Comparison of ENCODE assay signal across 14 cellular contexts in genomic region chr19:46607441-46607841, GRCh38. TPM values are rescaled to one million over a fixed set of nuclear protein-coding genes. Genes with fewer than 3 reads are reported as not detected.
DNase-seq lines count a peak whose midpoint lies in the region; ATAC-seq lines count a peak whose summit lies in the region.
"Had no signal": no experiment of that assay in that cellular context is flagged by ENCODE, and none has a peak within 500 bp of the region (broad histone marks: within the 10 kb centered on the region; RNA-seq: fewer than 3 reads in every experiment).

No MANE protein-coding gene starts in this region.

- peaks cover 0 to 4% of the 10 kb centered on the region in 2 donors for H3K4me1 ChIP-seq in aorta (ENCODE audit: control insufficient read depth in 1 of 2, insufficient read depth in 2 of 2, low read length in 2 of 2)

- intact Hi-C loops in cardiac septum (cut with DNase I), result no loop called here
- intact Hi-C loops in Right ventricle myocardium inferior (cut with DNase I), result no loop called here
- intact Hi-C loops in aorta (cut with DNase I), result loop anchor here in 1 of 2 donors (10.0 kb wide), 1 partner anchor 237 kb away; no protein-coding TSS in a partner anchor

- no peak overlapping the region for H3K4me3 ChIP-seq in aorta (ENCODE audit: low read length in 2 of 2)
- H3K4me3 ChIP-seq: body of pancreas, thoracic aorta had no signal

- H3K9me3 ChIP-seq in aorta (ENCODE audit: control insufficient read depth, low read length), result no peaks in the 10 kb centered on the region
- H3K9me3 ChIP-seq: body of pancreas, thoracic aorta had no signal

- ATAC-seq in Right ventricle myocardium inferior (no peak), aorta (ENCODE audit: low FRiP score) (no peak)
- ATAC-seq: body of pancreas had no signal

- H3K27ac ChIP-seq in layer of hippocampus (ENCODE audit: low read depth, low read length) (peak overlapping the region; percentile 60), aorta (ENCODE audit: low read depth in 1 of 2, low read length in 2 of 2) (no peak overlapping the region)

- H3K27me3 ChIP-seq in layer of hippocampus (ENCODE audit: control insufficient read depth, insufficient read depth, low read length) (no peaks in the 10 kb centered on the region), aorta (ENCODE audit: control insufficient read depth in 1 of 2, insufficient read depth in 2 of 2, low read length in 1 of 2) (no peaks in the 10 kb centered on the region)
- H3K27me3 ChIP-seq: body of pancreas had no signal

- peak; percentile 9 for DNase-seq in DMS79 treated with DMSO at 0.1 percent for 48 hours (lab: John Stamatoyannopoulos, UW)
- no peak for DNase-seq in DMS79 (lab: John Stamatoyannopoulos, UW)
- DNase-seq in cardiac septum (ENCODE audit: low spot score), result peak; percentile 55
- no peak for DNase-seq in Right ventricle myocardium inferior (ENCODE audit: missing footprints)
- peak; percentile 50 to 61 for DNase-seq in aorta
- no peak for DNase-seq in effector CD8-positive, alpha-beta T cell (lab: John Stamatoyannopoulos, UW)
- DNase-seq in NCI-H82 (lab: John Stamatoyannopoulos, UW), result no peak
- DNase-seq: NCI-H1417 treated with DMSO at 0.1 percent for 48 hours, RPMI8226 had no signal

- 51 to 54% methylated on average over 12 of the region's 12 CpGs for WGBS in aorta, 2 donors

- peaks cover 0 to 6% of the 10 kb centered on the region in 2 donors for H3K36me3 ChIP-seq in aorta (ENCODE audit: control insufficient read depth in 1 of 2, insufficient read depth in 2 of 2, low read length in 1 of 2)

RNA-seq across cellular contexts. Expression of gene CALM3, which starts 6.3 kb away (rescaled TPM):
- 271 TPM for total RNA-seq in cardiac septum
- 378 TPM for total RNA-seq in Right ventricle myocardium inferior
- 100 to 1,000 TPM; 212 to 237 TPM for total RNA-seq in aorta
- 100 to 1,000 TPM; 197 to 240 TPM for polyA plus RNA-seq in aorta

RNA-seq across cellular contexts. Expression of gene PTGIR, which starts 17.4 kb away (rescaled TPM):
- 8.6 TPM for total RNA-seq in cardiac septum
- total RNA-seq in Right ventricle myocardium inferior, result 3.8 TPM
- 10 to 100 TPM; 70.4 to 70.8 TPM for total RNA-seq in aorta
- 100 to 1,000 TPM in 1 of 2 donors, 10 to 100 TPM in 1; 17.3 to 119 TPM for polyA plus RNA-seq in aorta
- total RNA-seq: renal cortical epithelial cell had no signal

RNA-seq across cellular contexts. Expression of gene GNG8, which starts 28.6 kb away (rescaled TPM):
- not detected for total RNA-seq in cardiac septum
- total RNA-seq in Right ventricle myocardium inferior, result not detected
- 1 to 10 TPM; 3.0 to 4.5 TPM for total RNA-seq in aorta
- polyA plus RNA-seq in aorta, result not detected
- total RNA-seq: body of pancreas, HT1080, renal cortical epithelial cell, thoracic aorta had no signal

RNA-seq across cellular contexts. Expression of gene DACT3, which starts 53.5 kb away (rescaled TPM):
- total RNA-seq in cardiac septum (23.8 TPM), Right ventricle myocardium inferior (14.1 TPM), aorta (100 to 1,000 TPM in 1 of 2 donors, 10 to 100 TPM in 1; 84.1 to 216 TPM)
- 10 to 100 TPM; 24.4 to 47.0 TPM for polyA plus RNA-seq in aorta
- total RNA-seq: renal cortical epithelial cell had no signal

Comparison
In these comparisons a context has a peak if more than half of its experiments do, and no peak if none do; other contexts are left out.
1. DNase-seq: peak in DMS79 treated with DMSO at 0.1 percent for 48 hours (single experiment), cardiac septum (single experiment) and aorta (2 of 2); none in DMS79 (single experiment), Right ventricle myocardium inferior (single experiment), effector CD8-positive, alpha-beta T cell (single experiment) and NCI-H82 (single experiment).